ENCODE assay signal across 19 cellular contexts in the genomic region with DNA sequence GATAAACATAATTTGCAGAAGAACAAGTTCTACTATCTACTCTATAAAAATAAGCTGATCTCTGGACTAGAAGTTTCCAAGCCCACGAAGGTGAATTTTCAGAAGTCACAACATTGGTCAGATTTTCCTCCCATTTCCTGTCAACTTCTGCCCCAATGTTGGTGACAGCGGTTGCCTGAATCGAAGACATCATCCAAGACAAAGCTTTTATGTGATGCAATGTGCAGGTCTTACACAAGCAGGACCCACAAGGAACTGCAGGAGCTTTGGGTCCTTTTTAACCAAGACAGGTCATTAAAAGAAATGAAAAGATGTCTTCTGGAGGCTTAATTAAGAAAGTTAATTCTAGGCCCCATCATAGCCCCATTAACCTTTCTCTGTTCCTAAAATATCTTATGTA.
DNase-seq lines count a peak whose midpoint lies in the region; ATAC-seq, FAIRE-seq and TF ChIP-seq lines count a peak whose summit lies in the region.
"Had no signal": no experiment of that assay in that cellular context is flagged by ENCODE, and none has a peak within 500 bp of the region (broad histone marks: within the 10 kb centered on the region; RNA-seq: fewer than 3 reads in every experiment).

No MANE protein-coding gene starts in this region.

- no peaks in the 10 kb centered on the region for H3K27me3 ChIP-seq in HL-60 (ENCODE audit: insufficient read depth, poor library complexity, severe bottlenecking)

- no peak overlapping the region for H3K4me3 ChIP-seq in HL-60 (replicated peaks; ENCODE audit: insufficient read depth, low read length)
- H3K4me3 ChIP-seq: GM12878 had no signal

- H3K27ac Mint-ChIP-seq in CD14-positive monocyte: peak overlapping the region in 4 of 7 donors; percentile 5 to 74 (median 56)
- H3K27ac Mint-ChIP-seq: CD8-positive, alpha-beta T cell; H9; IgD-negative memory B cell had no signal

- intact Hi-C loops in CD14-positive monocyte (cut with micrococcal nuclease): no loop called here

- peak overlapping the region; percentile 41 for H3K27ac ChIP-seq in HL-60 (replicated peaks)
- H3K27ac ChIP-seq: C4-2B had no signal

- H3K27me3 Mint-ChIP-seq in CD14-positive monocyte (ENCODE audit: low read depth in 3 of 3): peaks cover 0 to 3% (median 0%) of the 10 kb centered on the region in 3 donors

- ATAC-seq in GM18511 (IDR thresholded peaks at IDR 0.05; ENCODE audit: unreplicated experiment) (no peak), HG02588 (IDR thresholded peaks at IDR 0.05; ENCODE audit: unreplicated experiment) (no peak)
- ATAC-seq: CD8-positive, alpha-beta T cell; GM12878; HepG2 had no signal

- TF ChIP-seq CTCF in CD14-positive monocyte (IDR thresholded peaks at IDR 0.05): no peak
- no peak for TF ChIP-seq CTCF in HL-60 (IDR thresholded peaks at IDR 0.05; ENCODE audit: insufficient read depth, low read length)

- H3K4me1 Mint-ChIP-seq in CD14-positive monocyte: peaks cover 28% of the 10 kb centered on the region
- H3K4me1 Mint-ChIP-seq: IgD-negative memory B cell had no signal

- H3K36me3 Mint-ChIP-seq in CD14-positive monocyte: no peaks in the 10 kb centered on the region
- H3K36me3 Mint-ChIP-seq: CD8-positive, alpha-beta T cell; IgD-negative memory B cell had no signal

- DNase-seq in CD14-positive monocyte (ENCODE audit: low spot score) (no peak), HL-60 (ENCODE audit: low read depth in 1 of 2, low spot score in 1 of 2) (peak; percentile 72 to 86), NOMO-1 (lab: John Stamatoyannopoulos, UW; ENCODE audit: unreplicated experiment in 2 of 2) (peak; percentile 25 to 50), SKM-1 treated with dmso at 0.1 percent for 144 hours (lab: John Stamatoyannopoulos, UW; ENCODE audit: unreplicated experiment) (peak; percentile 69), HTR-8/SVneo (ENCODE audit: insufficient read length, low spot score) (no peak), NCI-H1417 treated with DMSO at 0.1 percent for 48 hours (lab: John Stamatoyannopoulos, UW) (no peak)
- DNase-seq: Calu3; CD8-positive, alpha-beta T cell; DMS79 treated with DMSO at 0.1 percent for 48 hours; H9; KBM-7 had no signal

- no peak overlapping the region for H3K4me3 Mint-ChIP-seq in CD14-positive monocyte
- H3K4me3 Mint-ChIP-seq: CD8-positive, alpha-beta T cell; H9; IgD-negative memory B cell had no signal

- H3K9me3 Mint-ChIP-seq in CD14-positive monocyte: peaks cover 0 to 8% (median 4%) of the 10 kb centered on the region in 7 donors
- H3K9me3 Mint-ChIP-seq: H9 had no signal

- FAIRE-seq in HTR-8/SVneo (lab: Jason Lieb, UNC): no peak
- FAIRE-seq: GM12878, GM19239, H1, HepG2 had no signal

Comparison
In these comparisons a context has a peak if more than half of its experiments do, and no peak if none do; other contexts are left out.
1. DNase-seq: peak in HL-60 (2 of 2), NOMO-1 (2 of 2) and SKM-1 treated with dmso at 0.1 percent for 144 hours (single experiment); none in CD14-positive monocyte (single experiment), HTR-8/SVneo (single experiment) and NCI-H1417 treated with DMSO at 0.1 percent for 48 hours (single experiment).